Comparison of ENCODE assay signal across 8 cellular contexts in genomic region chr19:48398329-48399235, GRCh38. TPM values are rescaled to one million over a fixed set of nuclear protein-coding genes. Genes with fewer than 3 reads are reported as not detected.
A peak's percentile ranks its signal among the peaks of the same experiment; 100 is the strongest.
DNase-seq lines count a peak whose midpoint lies in the region; ATAC-seq lines count a peak whose summit lies in the region.

No MANE protein-coding gene starts in this region.

- DNase-seq in COLO668 (lab: John Stamatoyannopoulos, UW; ENCODE audit: unreplicated experiment) (peak; percentile 95), NCI-H1930 (lab: John Stamatoyannopoulos, UW) (peak; percentile 84 to 94), cerebellar cortex (ENCODE audit: low spot score) (peak; percentile 61), left lobe of liver (ENCODE audit: low spot score) (no peak), NCI-H2107 treated with DMSO at 0.1 percent for 48 hours (lab: John Stamatoyannopoulos, UW; ENCODE audit: unreplicated experiment) (no peak)
- DNase-seq in activated CD4-positive, CD25-positive, alpha-beta regulatory T cell treated with anti-CD3 and anti-CD28 coated beads, Interleukin-2, amount 50 U/mL, for 16 hours (ENCODE audit: low read depth, low spot score): peak; percentile 73
- peak; percentile 62 to 77 (median 68) for DNase-seq in stimulated activated CD4-positive, alpha-beta T cell treated with anti-CD3 and anti-CD28 coated beads, TNF-alpha, amount 100 ng/mL, for 1 hour (ENCODE audit: low read depth in 3 of 3, low spot score in 1 of 3)

- ATAC-seq in GM21737 (IDR thresholded peaks at IDR 0.05; ENCODE audit: unreplicated experiment) (peak; percentile 57), left lobe of liver (peak; percentile 52)

RNA-seq across cellular contexts. Expression of gene GRIN2D, which starts 5.1 kb away (rescaled TPM):
- 0.20 TPM for total RNA-seq in left lobe of liver

RNA-seq across cellular contexts. Expression of gene KDELR1, which starts 7.2 kb away (rescaled TPM):
- 68.4 TPM for total RNA-seq in left lobe of liver

RNA-seq across cellular contexts. Expression of gene SYNGR4, which starts 34.4 kb away (rescaled TPM):
- total RNA-seq in left lobe of liver: not detected

RNA-seq across cellular contexts. Expression of gene TMEM143, which starts 34.8 kb away (rescaled TPM):
- total RNA-seq in left lobe of liver: 19.0 TPM

RNA-seq across cellular contexts. Expression of gene GRWD1, which starts 47.2 kb away (rescaled TPM):
- total RNA-seq in left lobe of liver: 16.0 TPM

Comparison
In these comparisons a context has a peak if more than half of its experiments do, and no peak if none do; other contexts are left out.
1. DNase-seq: peak in COLO668 (single experiment), NCI-H1930 (2 of 2), activated CD4-positive, CD25-positive, alpha-beta regulatory T cell treated with anti-CD3 and anti-CD28 coated beads, Interleukin-2, amount 50 U/mL, for 16 hours (single experiment), cerebellar cortex (single experiment) and stimulated activated CD4-positive, alpha-beta T cell treated with anti-CD3 and anti-CD28 coated beads, TNF-alpha, amount 100 ng/mL, for 1 hour (3 of 3); none in left lobe of liver (single experiment) and NCI-H2107 treated with DMSO at 0.1 percent for 48 hours (single experiment).